In the genomic region with DNA sequence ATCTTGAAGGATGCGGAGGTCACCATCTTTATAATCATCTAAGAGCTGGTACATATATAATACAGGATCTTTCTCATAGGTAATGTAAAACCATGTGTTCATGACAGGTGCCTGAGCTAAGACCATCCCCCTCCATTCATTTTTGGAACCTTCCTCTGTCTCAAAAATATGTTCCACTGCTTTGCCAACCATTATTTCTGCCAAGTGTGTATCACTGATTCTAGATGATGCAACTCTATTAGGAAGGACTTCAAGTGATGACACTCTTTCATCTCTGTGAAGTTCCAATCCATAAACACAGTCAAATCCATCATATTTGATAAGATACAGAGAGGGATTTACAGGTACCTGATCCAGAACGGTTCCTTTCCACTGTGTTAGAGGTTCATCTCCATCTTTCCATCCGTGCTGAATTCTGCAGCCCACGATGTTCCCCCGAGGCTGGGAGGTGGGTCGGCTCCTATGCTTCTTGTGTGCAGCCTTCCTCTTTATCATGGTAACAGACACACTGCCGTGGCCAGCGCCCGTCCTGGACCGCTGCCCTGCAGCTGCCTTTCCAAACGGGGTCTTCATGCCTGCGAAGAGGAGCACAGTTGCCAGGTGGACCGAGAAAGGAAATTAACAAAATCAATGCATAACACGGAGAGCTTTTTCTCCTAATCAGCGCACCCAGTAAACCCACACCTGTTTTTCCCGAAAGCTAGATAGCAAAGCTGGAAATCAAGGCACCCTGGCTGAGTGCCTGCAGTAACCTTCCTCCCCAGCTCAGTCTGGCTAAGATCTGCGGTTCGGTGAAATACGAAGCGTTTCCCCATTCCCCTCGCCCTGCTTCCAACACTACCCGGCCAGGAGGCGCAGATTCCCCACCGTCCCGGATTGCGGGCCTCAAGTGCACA, we compare ENCODE assay signal across 8 cellular contexts. TPM values are rescaled to one million over a fixed set of nuclear protein-coding genes. Genes with fewer than 3 reads are reported as not detected.
DNase-seq lines count a peak whose midpoint lies in the region; ATAC-seq and TF ChIP-seq lines count a peak whose summit lies in the region.

No MANE protein-coding gene starts in this region.

- H3K27ac ChIP-seq in HUES64 (ENCODE audit: low read depth, low read length) (peak overlapping the region; percentile 91; the same call in 1 of the 2 replicates), dorsolateral prefrontal cortex (peak overlapping the region in 51 of 59 donors; percentile 7 to 86 (median 70)), uterus (peak overlapping the region; percentile 62 to 75)

- H3K36me3 ChIP-seq in GM06990 (ENCODE audit: control insufficient read depth, insufficient read depth, low read length) (no peaks in the 10 kb centered on the region), HUES64 (ENCODE audit: insufficient read depth, low read length) (peaks cover 45% of the 10 kb centered on the region), uterus (no peaks in the 10 kb centered on the region)

- ATAC-seq in esophagus mucosa = no peak

- no peak for DNase-seq in GM06990 (ENCODE audit: extremely low read depth, insufficient read length)
- peak in 4 of 10 donors; percentile 9 to 39 (median 23) for DNase-seq in dorsolateral prefrontal cortex
- peak in 1 of 2 donors; percentile 15 for DNase-seq in uterus
- DNase-seq in HuH-7 (ENCODE audit: low spot score) = no peak
- DNase-seq in HPDE6-E6E7 (ENCODE audit: extremely low spot score) = no peak

- no peak for TF ChIP-seq CTCF in GM06990 (IDR thresholded peaks at IDR 0.05; ENCODE audit: insufficient read depth, low read length, poor library complexity, severe bottlenecking)
- TF ChIP-seq CTCF in dorsolateral prefrontal cortex (IDR thresholded peaks at IDR 0.05 in 54 of 56, conservative IDR thresholded peaks at IDR 0.05 in 2 of 56; ENCODE audit: low read depth in 1 of 56, partially characterized antibody in 56 of 56) = no peak
- TF ChIP-seq CTCF in uterus (IDR thresholded peaks at IDR 0.05) = no peak

- intact Hi-C loops in dorsolateral prefrontal cortex (cut with DNase I) (loop anchor here in 1 of 2 donors (5.0 kb wide), 1 partner anchor 128 kb away; the partner anchor contains the start of gene SPIN2B), uterus (cut with DNase I; ENCODE audit: low total_unique reads) (no loop called here)

- H3K4me1 ChIP-seq in HUES64 (ENCODE audit: insufficient read depth, low read length) (peaks cover 7% of the 10 kb centered on the region), mononuclear cell (ENCODE audit: insufficient read depth, low read length) (peaks cover 4% of the 10 kb centered on the region), uterus (no peaks in the 10 kb centered on the region)

- H3K4me3 ChIP-seq in GM06990 (replicated peaks; ENCODE audit: low read depth, low read length) (peak overlapping the region; percentile 72), HUES64 (ENCODE audit: low read length) (peak overlapping the region; percentile 88), dorsolateral prefrontal cortex (peak overlapping the region; percentile 37 to 82 (median 67)), mononuclear cell (ENCODE audit: low read length) (peak overlapping the region; percentile 47), uterus (peak overlapping the region; percentile 64 to 65)

- no peak for TF ChIP-seq POLR2A in uterus (IDR thresholded peaks at IDR 0.05)

- 5% methylated on average over 25 of the region's 26 CpGs for WGBS in HUES64

- H3K9ac ChIP-seq in HUES64 (ENCODE audit: low read depth, low read length) = peak overlapping the region; percentile 87

- H3K27me3 ChIP-seq in GM06990 (replicated peaks; ENCODE audit: control insufficient read depth, insufficient read depth, low read length) (no peaks in the 10 kb centered on the region), HUES64 (ENCODE audit: insufficient read depth, low read length) (no peaks in the 10 kb centered on the region), dorsolateral prefrontal cortex (peaks cover 0 to 48% (median 8%) of the 10 kb centered on the region in 45 donors), mononuclear cell (ENCODE audit: insufficient read depth, low read length) (no peaks in the 10 kb centered on the region), uterus (no peaks in the 10 kb centered on the region)

- H3K9me3 ChIP-seq in HUES64 (ENCODE audit: insufficient read depth, low read depth, low read length) (no peaks in the 10 kb centered on the region), mononuclear cell (ENCODE audit: low read depth, low read length) (no peaks in the 10 kb centered on the region), uterus (no peaks in the 10 kb centered on the region)

RNA-seq across cellular contexts. Expression of gene SPIN3, which starts 0.7 kb away (rescaled TPM):
- polyA plus RNA-seq in HUES64 (2013, experiment 1 of 2) = 9.2 TPM
- polyA plus RNA-seq in HUES64 (2013, experiment 2 of 2) = 7.3 TPM
- 10 to 100 TPM; 21.3 to 50.9 (median 36.4) TPM for total RNA-seq in dorsolateral prefrontal cortex
- 3.3 TPM for total RNA-seq in mononuclear cell
- total RNA-seq in uterus = 10 to 100 TPM in 2 of 4 donors, 1 to 10 TPM in 2; 5.6 to 23.0 (median 14.3) TPM
- 6.3 TPM for total RNA-seq in esophagus mucosa
